12 cellular contexts compared by ENCODE assay signal in the genomic region with DNA sequence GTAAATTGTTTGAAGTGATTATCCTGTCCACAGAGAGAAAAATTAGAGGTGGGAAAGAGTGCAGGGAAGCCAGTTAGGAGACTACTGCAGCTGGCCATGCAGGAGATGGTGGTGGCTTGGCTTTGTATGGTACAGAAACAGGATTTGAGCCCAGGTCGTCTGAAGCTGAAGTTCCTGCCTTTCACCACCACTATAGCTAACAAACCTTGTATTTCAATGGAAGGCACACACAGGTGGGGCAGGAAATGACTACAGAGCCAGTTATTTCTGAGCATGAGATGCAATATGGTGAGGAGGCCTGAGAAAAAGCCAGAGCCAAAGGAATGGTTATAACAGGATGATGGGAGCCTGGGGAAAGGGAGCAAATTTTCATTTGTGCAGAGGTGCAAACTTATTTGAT.
DNase-seq lines count a peak whose midpoint lies in the region; ATAC-seq lines count a peak whose summit lies in the region.
"Had no signal": no experiment of that assay in that cellular context is flagged by ENCODE, and none has a peak within 500 bp of the region (broad histone marks: within the 10 kb centered on the region; RNA-seq: fewer than 3 reads in every experiment).

No MANE protein-coding gene starts in this region.

- no peaks in the 10 kb centered on the region for H3K9me3 Mint-ChIP-seq in activated naive CD8-positive, alpha-beta T cell (ENCODE audit: low read depth)
- peaks cover 3% of the 10 kb centered on the region for H3K9me3 Mint-ChIP-seq in activated naive CD8-positive, alpha-beta T cell treated with anti-CD3 and anti-CD28 coated beads, Interleukin-2, amount 50 U/mL, for 24 hours
- no peaks in the 10 kb centered on the region for H3K9me3 Mint-ChIP-seq in activated naive CD8-positive, alpha-beta T cell treated with anti-CD3 and anti-CD28 coated beads, Interleukin-2, amount 10 ng/mL, durations not matched to agents 7 days and 5 days
- H3K9me3 Mint-ChIP-seq: HFFc6 had no signal

- POLR2A ChIA-PET in activated naive CD8-positive, alpha-beta T cell treated with anti-CD3 and anti-CD28 coated beads, Interleukin-2, amount 10 ng/mL, durations not matched to agents 7 days and 5 days (lab: Charles Lee): interaction anchor here (0.9 to 2.0 kb wide), 5 partner anchors 11 to 104 kb away, joined by 4 to 12 read pairs (median 4); a partner anchor contains a TSS

- peaks cover 17% of the 10 kb centered on the region for H3K36me3 Mint-ChIP-seq in activated naive CD8-positive, alpha-beta T cell
- H3K36me3 Mint-ChIP-seq in activated naive CD8-positive, alpha-beta T cell treated with anti-CD3 and anti-CD28 coated beads, Interleukin-2, amount 50 U/mL, for 24 hours (ENCODE audit: low read depth): peaks cover 2% of the 10 kb centered on the region
- H3K36me3 Mint-ChIP-seq in activated naive CD8-positive, alpha-beta T cell treated with anti-CD3 and anti-CD28 coated beads, Interleukin-2, amount 10 ng/mL, durations not matched to agents 7 days and 5 days: peaks cover 7% of the 10 kb centered on the region

- ATAC-seq in activated naive CD8-positive, alpha-beta T cell treated with anti-CD3 and anti-CD28 coated beads, Interleukin-2, amount 50 U/mL, for 24 hours: no peak
- peak; percentile 87 for ATAC-seq in activated naive CD8-positive, alpha-beta T cell treated with anti-CD3 and anti-CD28 coated beads, Interleukin-2, amount 10 ng/mL, durations not matched to agents 7 days and 5 days (ENCODE audit: low read depth)
- no peak for ATAC-seq in HG03139 (IDR thresholded peaks at IDR 0.05; ENCODE audit: unreplicated experiment)

- no peaks in the 10 kb centered on the region for H3K27me3 Mint-ChIP-seq in activated naive CD8-positive, alpha-beta T cell
- H3K27me3 Mint-ChIP-seq in activated naive CD8-positive, alpha-beta T cell treated with anti-CD3 and anti-CD28 coated beads, Interleukin-2, amount 50 U/mL, for 24 hours: no peaks in the 10 kb centered on the region
- no peaks in the 10 kb centered on the region for H3K27me3 Mint-ChIP-seq in activated naive CD8-positive, alpha-beta T cell treated with anti-CD3 and anti-CD28 coated beads, Interleukin-2, amount 10 ng/mL, durations not matched to agents 7 days and 5 days

- no peak for DNase-seq in activated naive CD8-positive, alpha-beta T cell treated with anti-CD3 and anti-CD28 coated beads, Interleukin-2, amount 50 U/mL, for 24 hours
- DNase-seq in HT1080 (ENCODE audit: low read depth) (peak; percentile 82), renal cortical epithelial cell (ENCODE audit: low read depth) (peak; percentile 21), midbrain (lab: John Stamatoyannopoulos, UW) (no peak), H4 (ENCODE audit: low spot score) (no peak)
- DNase-seq in activated naive CD8-positive, alpha-beta T cell treated with anti-CD3 and anti-CD28 coated beads, Interleukin-2, amount 10 ng/mL, durations not matched to agents 7 days and 5 days: no peak
- DNase-seq: HFFc6, NCI-H2029, posterior cingulate gyrus, T1000 had no signal

- peaks cover 84% of the 10 kb centered on the region for H3K4me1 Mint-ChIP-seq in activated naive CD8-positive, alpha-beta T cell (ENCODE audit: low read depth)
- H3K4me1 Mint-ChIP-seq in activated naive CD8-positive, alpha-beta T cell treated with anti-CD3 and anti-CD28 coated beads, Interleukin-2, amount 50 U/mL, for 24 hours: peaks cover 86% of the 10 kb centered on the region
- H3K4me1 Mint-ChIP-seq in activated naive CD8-positive, alpha-beta T cell treated with anti-CD3 and anti-CD28 coated beads, Interleukin-2, amount 10 ng/mL, durations not matched to agents 7 days and 5 days: peaks cover 40% of the 10 kb centered on the region

- H3K27ac Mint-ChIP-seq in activated naive CD8-positive, alpha-beta T cell: peak overlapping the region; percentile 86
- H3K27ac Mint-ChIP-seq in activated naive CD8-positive, alpha-beta T cell treated with anti-CD3 and anti-CD28 coated beads, Interleukin-2, amount 50 U/mL, for 24 hours: no peak overlapping the region
- peak overlapping the region; percentile 70 for H3K27ac Mint-ChIP-seq in activated naive CD8-positive, alpha-beta T cell treated with anti-CD3 and anti-CD28 coated beads, Interleukin-2, amount 10 ng/mL, durations not matched to agents 7 days and 5 days
- H3K27ac Mint-ChIP-seq: HFFc6 had no signal

- H3K4me3 Mint-ChIP-seq in activated naive CD8-positive, alpha-beta T cell: peak overlapping the region; percentile 32
- H3K4me3 Mint-ChIP-seq in activated naive CD8-positive, alpha-beta T cell treated with anti-CD3 and anti-CD28 coated beads, Interleukin-2, amount 50 U/mL, for 24 hours: no peak overlapping the region
- peak overlapping the region; percentile 31 for H3K4me3 Mint-ChIP-seq in activated naive CD8-positive, alpha-beta T cell treated with anti-CD3 and anti-CD28 coated beads, Interleukin-2, amount 10 ng/mL, durations not matched to agents 7 days and 5 days
- H3K4me3 Mint-ChIP-seq: HFFc6 had no signal

Comparison
In these comparisons a context has a peak if more than half of its experiments do, and no peak if none do; other contexts are left out.
1. DNase-seq: peak in HT1080 (single experiment) and renal cortical epithelial cell (single experiment); none in activated naive CD8-positive, alpha-beta T cell treated with anti-CD3 and anti-CD28 coated beads, Interleukin-2, amount 50 U/mL, for 24 hours (single experiment), activated naive CD8-positive, alpha-beta T cell treated with anti-CD3 and anti-CD28 coated beads, Interleukin-2, amount 10 ng/mL, durations not matched to agents 7 days and 5 days (single experiment), midbrain (single experiment) and H4 (single experiment).